Comparison of ENCODE assay signal across 15 cellular contexts in the genomic region with DNA sequence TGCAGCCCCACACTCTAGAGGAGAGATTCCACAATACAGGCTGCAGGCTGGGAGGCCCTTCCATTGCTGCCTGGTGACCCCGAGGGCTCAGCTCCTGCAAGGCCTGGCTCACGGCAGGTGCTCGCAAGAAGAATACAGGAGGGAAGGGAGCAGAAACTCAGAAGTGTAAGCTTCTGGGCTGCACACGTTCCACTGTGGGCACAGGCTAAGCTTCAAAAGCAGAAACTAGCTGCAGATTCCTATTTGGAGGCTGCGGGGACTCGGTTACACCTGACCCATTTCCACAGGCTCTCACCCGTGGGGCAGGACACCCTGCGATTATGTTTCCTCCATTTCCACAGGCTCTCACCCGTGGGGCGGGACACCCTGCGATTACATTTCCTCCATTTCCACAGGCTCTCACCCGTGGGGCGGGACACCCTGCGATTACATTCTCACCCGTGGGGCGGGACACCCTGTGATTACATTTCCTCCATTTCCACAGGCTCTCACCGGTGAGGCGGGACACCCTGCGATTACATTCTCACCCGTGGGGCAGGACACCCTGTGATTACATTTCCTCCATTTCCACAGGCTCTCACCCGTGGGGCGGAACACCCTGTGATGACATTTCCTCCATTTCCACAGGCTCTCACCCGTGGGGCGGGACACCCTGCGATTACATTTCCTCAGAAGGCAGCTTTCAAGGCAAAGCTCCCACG. TPM values are rescaled to one million over a fixed set of nuclear protein-coding genes. Genes with fewer than 3 reads are reported as not detected.
DNase-seq lines count a peak whose midpoint lies in the region; ATAC-seq and TF ChIP-seq lines count a peak whose summit lies in the region.
"Had no signal": no experiment of that assay in that cellular context is flagged by ENCODE, and none has a peak within 500 bp of the region (broad histone marks: within the 10 kb centered on the region; RNA-seq: fewer than 3 reads in every experiment).

No MANE protein-coding gene starts in this region.

- H3K36me3 Mint-ChIP-seq in IgD-negative memory B cell: peaks cover 3% of the 10 kb centered on the region

- peak overlapping the region; percentile 59 to 96 (median 90) for H3K27ac Mint-ChIP-seq in IgD-negative memory B cell
- H3K27ac Mint-ChIP-seq: activated CD4-positive, alpha-beta T cell treated with anti-CD3 and anti-CD28 coated beads for 36 hours; nephron had no signal

- DNase-seq in cardiac septum (ENCODE audit: low spot score): peak; percentile 76
- DNase-seq in osteoblast (ENCODE audit: insufficient read length, low spot score, missing footprints): peak; percentile 75
- no peak for DNase-seq in effector CD4-positive, alpha-beta T cell
- DNase-seq: activated CD4-positive, alpha-beta T cell treated with anti-CD3 and anti-CD28 coated beads for 36 hours; AML-193; esophagus squamous epithelium; MV-4-11; NCI-H524; stimulated activated CD4-positive, alpha-beta T cell treated with anti-CD3 and anti-CD28 coated beads, Interleukin-12 subunit alpha, Interleukin-12 subunit beta, amount 100 ng/mL, for 4 hours had no signal

- no peaks in the 10 kb centered on the region for H3K9me3 ChIP-seq in BLaER1 treated with 17β-estradiol and CSF1 and Interleukin-3, amounts not matched to agents 10 nM and 100 nM (replicated peaks in 1 of 11)
- no peaks in the 10 kb centered on the region for H3K9me3 ChIP-seq in osteoblast (ENCODE audit: low read depth, low read length)
- H3K9me3 ChIP-seq: esophagus squamous epithelium had no signal

- peaks cover 2% of the 10 kb centered on the region for H3K27me3 Mint-ChIP-seq in IgD-negative memory B cell
- H3K27me3 Mint-ChIP-seq: activated CD4-positive, alpha-beta T cell treated with anti-CD3 and anti-CD28 coated beads for 36 hours had no signal

- no peak overlapping the region for H2AFZ ChIP-seq in osteoblast (ENCODE audit: low read length)

- ATAC-seq in GM19395 (IDR thresholded peaks at IDR 0.05; ENCODE audit: unreplicated experiment) (no peak), HG02973 (IDR thresholded peaks at IDR 0.05; ENCODE audit: unreplicated experiment) (no peak), HG02678 (IDR thresholded peaks at IDR 0.05; ENCODE audit: unreplicated experiment) (no peak)
- ATAC-seq: activated CD4-positive, alpha-beta T cell treated with anti-CD3 and anti-CD28 coated beads for 36 hours had no signal

- 0 out of 22 replicates have a peak overlapping the region, but pooled peaks of 1 of the 11 experiments have one; percentile 13 for H3K27ac ChIP-seq in BLaER1 treated with 17β-estradiol and CSF1 and Interleukin-3, amounts not matched to agents 10 nM and 100 nM
- H3K27ac ChIP-seq in osteoblast (ENCODE audit: low read depth, low read length): no peak overlapping the region
- H3K27ac ChIP-seq: esophagus squamous epithelium had no signal

- no peak overlapping the region for H3K4me3 ChIP-seq in BLaER1 treated with 17β-estradiol and CSF1 and Interleukin-3, amounts not matched to agents 10 nM and 100 nM
- no peak overlapping the region for H3K4me3 ChIP-seq in osteoblast (ENCODE audit: insufficient read depth, low read length)
- H3K4me3 ChIP-seq: esophagus squamous epithelium had no signal

- peak overlapping the region in 3 of 4 donors; percentile 8 to 53 (median 37) for H3K4me3 Mint-ChIP-seq in IgD-negative memory B cell
- H3K4me3 Mint-ChIP-seq: activated CD4-positive, alpha-beta T cell treated with anti-CD3 and anti-CD28 coated beads for 36 hours; nephron had no signal

- peak overlapping the region in 2 of 11 experiments; percentile 9 to 24; a peak in 1 of 22 replicates for H3K9ac ChIP-seq in BLaER1 treated with 17β-estradiol and CSF1 and Interleukin-3, amounts not matched to agents 10 nM and 100 nM

- H3K4me1 ChIP-seq in BLaER1 treated with 17β-estradiol and CSF1 and Interleukin-3, amounts not matched to agents 10 nM and 100 nM: peaks cover 39 to 69% (median 53%) of the 10 kb centered on the region in 10 experiments
- H3K4me1 ChIP-seq in osteoblast (ENCODE audit: insufficient read depth, low read length): peaks cover 17% of the 10 kb centered on the region

- no peaks in the 10 kb centered on the region for H3K9me3 Mint-ChIP-seq in IgD-negative memory B cell
- H3K9me3 Mint-ChIP-seq: nephron had no signal

- no peaks in the 10 kb centered on the region for H3K27me3 ChIP-seq in BLaER1 treated with 17β-estradiol and CSF1 and Interleukin-3, amounts not matched to agents 10 nM and 100 nM
- H3K27me3 ChIP-seq in osteoblast (ENCODE audit: insufficient read depth, low read length): no peaks in the 10 kb centered on the region
- H3K27me3 ChIP-seq: esophagus squamous epithelium had no signal

- H3K4me2 ChIP-seq in BLaER1 treated with 17β-estradiol and CSF1 and Interleukin-3, amounts not matched to agents 10 nM and 100 nM: peak overlapping the region in 10 of 11 experiments; percentile 9 to 48 (median 20); a peak in 10 of 22 replicates
- H3K4me2 ChIP-seq in osteoblast (ENCODE audit: insufficient read depth, low read length): no peak overlapping the region

- no peak for TF ChIP-seq CTCF in osteoblast (IDR thresholded peaks at IDR 0.05; ENCODE audit: extremely low read depth, low read depth, low read length)

- peaks cover 63 to 92% (median 74%) of the 10 kb centered on the region in 11 experiments for H3K36me3 ChIP-seq in BLaER1 treated with 17β-estradiol and CSF1 and Interleukin-3, amounts not matched to agents 10 nM and 100 nM
- H3K36me3 ChIP-seq in osteoblast (ENCODE audit: insufficient read depth, low read length): peaks cover 16% of the 10 kb centered on the region

- H3K4me1 Mint-ChIP-seq in IgD-negative memory B cell: peaks cover 27 to 34% (median 29%) of the 10 kb centered on the region in 3 donors

- peaks cover 65% of the 10 kb centered on the region for H3K79me2 ChIP-seq in osteoblast (ENCODE audit: insufficient read depth, low read length)

- intact Hi-C loops in cardiac septum (cut with DNase I): no loop called here

- peaks cover 98 to 100% (median 100%) of the 10 kb centered on the region in 11 experiments for H4K20me1 ChIP-seq in BLaER1 treated with 17β-estradiol and CSF1 and Interleukin-3, amounts not matched to agents 10 nM and 100 nM
- peaks cover 85% of the 10 kb centered on the region for H4K20me1 ChIP-seq in osteoblast (ENCODE audit: insufficient read depth, low read length)

RNA-seq across cellular contexts. Expression of a gene that starts 10.3 kb away (rescaled TPM):
- polyA plus RNA-seq in IgD-negative memory B cell: 76.4 TPM
- total RNA-seq in cardiac septum: 14.7 TPM
- 11.6 and 15.6 TPM in 2 replicates for total RNA-seq in osteoblast
